Comparison of ENCODE assay signal across 17 cellular contexts in genomic region chr4:20622701-20623100, GRCh38.
"Had no signal": no experiment of that assay in that cellular context is flagged by ENCODE, and none has a peak within 500 bp of the region (broad histone marks: within the 10 kb centered on the region; RNA-seq: fewer than 3 reads in every experiment).

No MANE protein-coding gene starts in this region.

- H3K4me3 ChIP-seq: SK-N-MC had no signal

- H3K27ac ChIP-seq: RWPE1, SK-N-MC had no signal

- DNase-seq: KBM-7, MV-4-11, NCI-H1048, NCI-H1105, NCI-H1417, NCI-H1436 treated with DMSO at 0.1 percent for 48 hours, NCI-H1694, NCI-H187 treated with DMSO at 0.1 percent for 48 hours, NCI-H2029 treated with DMSO at 0.1 percent for 48 hours, NCI-H2107, NCI-H2227 treated with DMSO at 0.1 percent for 48 hours, NCI-H524 treated with DMSO at 0.1 percent for 48 hours, NCI-H69, NCI-H774, SHP77 had no signal
